1 cellular context compared by ENCODE assay signal in the genomic region with DNA sequence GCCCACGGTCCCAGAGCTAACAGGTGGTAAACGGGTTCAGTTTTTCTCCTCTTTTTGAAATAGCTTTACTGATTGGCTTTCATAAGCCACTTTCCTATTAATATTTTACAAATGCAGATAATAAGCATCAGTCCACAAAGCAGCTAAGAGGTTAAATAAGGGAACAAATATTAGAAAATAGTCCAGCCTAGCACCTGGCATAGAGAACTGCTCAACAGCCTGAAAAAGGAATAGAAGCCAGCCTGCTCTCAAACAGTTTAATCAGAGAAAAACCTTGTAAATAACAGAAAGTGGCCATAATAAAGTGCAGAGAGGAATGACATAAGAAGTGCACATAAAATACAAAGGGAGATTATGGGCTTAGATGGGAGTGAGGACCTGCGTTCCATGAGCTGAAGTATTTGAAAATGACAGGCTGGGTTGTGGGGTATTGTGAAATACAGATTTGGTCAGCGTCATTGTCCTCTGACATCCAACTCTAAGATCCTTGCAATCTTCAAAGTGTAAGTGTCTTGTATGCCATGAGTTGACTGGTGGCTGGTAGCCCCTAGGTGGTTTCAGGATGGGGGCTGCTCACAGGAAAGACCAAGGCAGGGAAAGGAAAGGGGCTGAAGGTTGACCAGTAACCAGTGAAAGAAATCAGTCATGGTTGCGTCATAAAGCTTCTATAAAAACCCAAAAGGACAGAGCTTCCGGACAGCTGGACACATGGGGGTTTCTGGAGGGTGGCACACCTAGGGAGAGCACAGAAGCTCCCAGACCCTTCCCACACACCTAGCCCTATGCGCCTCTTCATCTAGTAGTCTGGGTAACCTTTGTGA.
TF ChIP-seq lines count a peak whose summit lies in the region.

No MANE protein-coding gene starts in this region.

TF ChIP-seq in H1, 55 proteins besides CTCF, POLR2A, EP300 and RAD21:
- TF ChIP-seq, protein P1, sequence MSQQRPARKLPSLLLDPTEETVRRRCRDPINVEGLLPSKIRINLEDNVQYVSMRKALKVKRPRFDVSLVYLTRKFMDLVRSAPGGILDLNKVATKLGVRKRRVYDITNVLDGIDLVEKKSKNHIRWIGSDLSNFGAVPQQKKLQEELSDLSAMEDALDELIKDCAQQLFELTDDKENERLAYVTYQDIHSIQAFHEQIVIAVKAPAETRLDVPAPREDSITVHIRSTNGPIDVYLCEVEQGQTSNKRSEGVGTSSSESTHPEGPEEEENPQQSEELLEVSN (IDR thresholded peaks at IDR 0.05), result no peak
- no peak for TF ChIP-seq CHD2 (IDR thresholded peaks at IDR 0.05; ENCODE audit: low read length)
- no peak for TF ChIP-seq KDM4A (IDR thresholded peaks at IDR 0.05; ENCODE audit: low read depth, low read length, severe bottlenecking)
- TF ChIP-seq BACH1 (IDR thresholded peaks at IDR 0.05; ENCODE audit: low read length), result no peak
- no peak for TF ChIP-seq BRCA1 (IDR thresholded peaks at IDR 0.05; ENCODE audit: low read depth, low read length)
